1 cellular context compared by ENCODE assay signal in genomic region chr11:66195867-66196266, GRCh38.
A peak's percentile ranks its signal among the peaks of the same experiment; 100 is the strongest.
TF ChIP-seq lines count a peak whose summit lies in the region.

No MANE protein-coding gene starts in this region.

TF ChIP-seq in HepG2, 621 proteins besides CTCF, POLR2A, EP300 and RAD21 (continued from another document and continues in another):
- peak; percentile 34; the same call in 1 of the 2 replicates for TF ChIP-seq HDAC2 (CRISPR knock-in tag; IDR thresholded peaks at IDR 0.05)
- TF ChIP-seq, protein P1, sequence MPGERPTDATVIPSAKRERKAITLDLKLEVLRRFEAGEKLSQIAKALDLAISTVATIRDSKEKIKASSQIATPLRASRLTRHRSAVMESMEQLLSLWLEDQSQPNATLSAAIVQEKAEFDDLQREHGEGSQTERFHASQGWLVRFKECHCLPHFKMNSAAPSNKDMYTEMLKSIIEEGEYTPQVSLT (CRISPR knock-in tag; IDR thresholded peaks at IDR 0.05; ENCODE audit: borderline replicate concordance, low read depth): no peak
- TF ChIP-seq, protein P2, sequence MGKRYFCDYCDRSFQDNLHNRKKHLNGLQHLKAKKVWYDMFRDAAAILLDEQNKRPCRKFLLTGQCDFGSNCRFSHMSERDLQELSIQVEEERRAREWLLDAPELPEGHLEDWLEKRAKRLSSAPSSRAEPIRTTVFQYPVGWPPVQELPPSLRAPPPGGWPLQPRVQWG (CRISPR knock-in tag; IDR thresholded peaks at IDR 0.05; ENCODE audit: borderline replicate concordance, low read depth): no peak
- 0 out of 4 replicates have a peak, but pooled peaks of 1 of the 2 experiments have one; percentile 21 for TF ChIP-seq NR2F1 (CRISPR knock-in tag; IDR thresholded peaks at IDR 0.05)
- TF ChIP-seq NFKBIZ (CRISPR knock-in tag; IDR thresholded peaks at IDR 0.05): no peak
- no peak for TF ChIP-seq SMAD1 (CRISPR knock-in tag; IDR thresholded peaks at IDR 0.05; ENCODE audit: borderline replicate concordance, low read depth)
- TF ChIP-seq HMG20A (CRISPR knock-in tag; IDR thresholded peaks at IDR 0.05; ENCODE audit: borderline replicate concordance): peak; percentile 23; the same call in 1 of the 2 replicates
- no peak for TF ChIP-seq SALL2 (CRISPR knock-in tag; IDR thresholded peaks at IDR 0.05)
- no peak for TF ChIP-seq ELF4 (CRISPR knock-in tag; IDR thresholded peaks at IDR 0.05; ENCODE audit: borderline replicate concordance)
- TF ChIP-seq NR1H2 (CRISPR knock-in tag; IDR thresholded peaks at IDR 0.05; ENCODE audit: borderline replicate concordance, low read depth): no peak
- TF ChIP-seq GPBP1L1 (CRISPR knock-in tag; IDR thresholded peaks at IDR 0.05): no peak
- TF ChIP-seq GTF2F1 (IDR thresholded peaks at IDR 0.05; ENCODE audit: low read length): no peak
- no peak for TF ChIP-seq MIER2 (CRISPR knock-in tag; IDR thresholded peaks at IDR 0.05)
- no peak for TF ChIP-seq ZNF33B (CRISPR knock-in tag; IDR thresholded peaks at IDR 0.05)
- no peak for TF ChIP-seq ZFP36 (IDR thresholded peaks at IDR 0.05; ENCODE audit: borderline replicate concordance, low read depth, low read length, partially characterized antibody)
- no peak for TF ChIP-seq ZNF142 (CRISPR knock-in tag; IDR thresholded peaks at IDR 0.05)
- no peak for TF ChIP-seq RFXANK (CRISPR knock-in tag; IDR thresholded peaks at IDR 0.05)
- TF ChIP-seq SP1 (IDR thresholded peaks at IDR 0.05): no peak
- no peak for TF ChIP-seq SP1 (CRISPR knock-in tag; IDR thresholded peaks at IDR 0.05)
- TF ChIP-seq, protein P3, sequence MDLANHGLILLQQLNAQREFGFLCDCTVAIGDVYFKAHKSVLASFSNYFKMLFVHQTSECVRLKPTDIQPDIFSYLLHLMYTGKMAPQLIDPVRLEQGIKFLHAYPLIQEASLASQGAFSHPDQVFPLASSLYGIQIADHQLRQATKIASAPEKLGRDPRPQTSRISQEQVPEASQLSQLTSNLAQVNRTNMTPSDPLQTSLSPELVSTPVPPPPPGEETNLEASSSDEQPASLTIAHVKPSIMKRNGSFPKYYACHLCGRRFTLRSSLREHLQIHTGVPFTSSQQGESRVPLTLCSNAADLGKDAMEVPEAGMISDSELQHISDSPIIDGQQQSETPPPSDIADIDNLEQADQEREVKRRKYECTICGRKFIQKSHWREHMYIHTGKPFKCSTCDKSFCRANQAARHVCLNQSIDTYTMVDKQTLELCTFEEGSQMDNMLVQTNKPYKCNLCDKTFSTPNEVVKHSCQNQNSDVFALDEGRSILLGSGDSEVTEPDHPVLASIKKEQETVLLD (CRISPR knock-in tag; IDR thresholded peaks at IDR 0.05; ENCODE audit: low read depth): no peak
- TF ChIP-seq PPARG (CRISPR knock-in tag; conservative IDR thresholded peaks at IDR 0.05): no peak
- no peak for TF ChIP-seq NAIF1 (CRISPR knock-in tag; IDR thresholded peaks at IDR 0.05; ENCODE audit: borderline replicate concordance)
- TF ChIP-seq, protein P4, sequence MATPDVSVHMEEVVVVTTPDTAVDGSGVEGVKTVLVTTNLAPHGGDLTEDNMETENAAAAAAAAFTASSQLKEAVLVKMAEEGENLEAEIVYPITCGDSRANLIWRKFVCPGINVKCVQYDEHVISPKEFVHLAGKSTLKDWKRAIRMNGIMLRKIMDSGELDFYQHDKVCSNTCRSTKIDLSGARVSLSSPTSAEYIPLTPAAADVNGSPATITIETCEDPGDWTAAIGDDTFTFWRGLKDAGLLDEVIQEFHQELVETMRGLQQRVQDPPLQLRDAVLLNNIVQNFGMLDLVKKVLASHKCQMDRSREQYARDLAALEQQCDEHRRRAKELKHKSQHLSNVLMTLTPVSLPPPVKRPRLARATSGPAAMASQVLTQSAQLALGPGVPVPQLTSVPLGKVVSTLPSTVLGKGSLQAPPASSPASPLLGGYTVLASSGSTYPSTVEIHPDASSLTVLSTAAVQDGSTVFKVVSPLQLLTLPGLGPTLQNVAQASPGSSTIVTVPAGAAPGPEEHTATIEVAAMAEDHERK (CRISPR knock-in tag; IDR thresholded peaks at IDR 0.05; ENCODE audit: low read depth): no peak
- TF ChIP-seq LCORL (IDR thresholded peaks at IDR 0.05): no peak
- TF ChIP-seq LCORL (CRISPR knock-in tag; IDR thresholded peaks at IDR 0.05): no peak
- TF ChIP-seq ZNF652 (CRISPR knock-in tag; IDR thresholded peaks at IDR 0.05; ENCODE audit: borderline replicate concordance, low read depth): no peak
- no peak for TF ChIP-seq PHF8 (CRISPR knock-in tag; IDR thresholded peaks at IDR 0.05)
- TF ChIP-seq TAF1 (CRISPR knock-in tag; IDR thresholded peaks at IDR 0.05): no peak
- TF ChIP-seq HMGA1 (CRISPR knock-in tag; conservative IDR thresholded peaks at IDR 0.05): no peak
- no peak for TF ChIP-seq ZNF879 (CRISPR knock-in tag; IDR thresholded peaks at IDR 0.05)
- TF ChIP-seq SRSF1 (optimal IDR thresholded peaks at IDR 0.05; ENCODE audit: low read depth, low read length): no peak
- TF ChIP-seq NKX3-1 (CRISPR knock-in tag; IDR thresholded peaks at IDR 0.05): no peak
- no peak for TF ChIP-seq PHB2 (IDR thresholded peaks at IDR 0.05; ENCODE audit: partially characterized antibody)
- TF ChIP-seq POLR2G (IDR thresholded peaks at IDR 0.05; ENCODE audit: low read depth, low read length): no peak
- TF ChIP-seq ZNF460 (CRISPR knock-in tag; IDR thresholded peaks at IDR 0.05; ENCODE audit: borderline replicate concordance): no peak
- no peak for TF ChIP-seq SIN3A (IDR thresholded peaks at IDR 0.05; ENCODE audit: borderline replicate concordance, low read depth, low read length)
- TF ChIP-seq, protein P5, sequence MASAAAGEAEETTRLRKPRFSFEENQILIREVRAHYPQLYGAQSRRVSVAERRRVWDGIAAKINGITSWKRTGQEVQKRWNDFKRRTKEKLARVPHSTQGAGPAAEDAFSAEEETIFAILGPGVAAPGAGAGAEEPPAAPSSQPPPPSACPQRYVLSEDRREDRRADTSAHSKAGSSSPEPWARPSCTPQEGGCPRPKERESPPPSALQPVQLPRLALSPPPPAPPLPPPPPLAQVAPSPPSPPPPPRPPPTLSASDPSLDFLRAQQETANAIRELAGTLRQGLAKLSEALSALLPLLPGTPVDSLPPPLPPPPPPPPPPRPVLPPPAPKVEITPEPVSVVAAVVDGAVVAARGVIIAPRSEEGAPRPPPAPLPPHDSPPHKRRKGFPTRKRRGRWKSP (CRISPR knock-in tag; IDR thresholded peaks at IDR 0.05): no peak
- no peak for TF ChIP-seq TOPORS (CRISPR knock-in tag; IDR thresholded peaks at IDR 0.05)
- no peak for TF ChIP-seq ZNF780A (CRISPR knock-in tag; IDR thresholded peaks at IDR 0.05)
- TF ChIP-seq REL (CRISPR knock-in tag; conservative IDR thresholded peaks at IDR 0.05): no peak
- no peak for TF ChIP-seq PCBP2 (optimal IDR thresholded peaks at IDR 0.05; ENCODE audit: low read depth, low read length, poor library complexity, severe bottlenecking)
- TF ChIP-seq PHF21A (CRISPR knock-in tag; IDR thresholded peaks at IDR 0.05): no peak; the same call in 1 of the 2 replicates
- no peak for TF ChIP-seq ZMYM4 (CRISPR knock-in tag; IDR thresholded peaks at IDR 0.05)
- TF ChIP-seq ZNF841 (CRISPR knock-in tag; IDR thresholded peaks at IDR 0.05; ENCODE audit: borderline replicate concordance): no peak
- no peak for TF ChIP-seq SNAPC2 (CRISPR knock-in tag; IDR thresholded peaks at IDR 0.05)
- TF ChIP-seq EHMT2 (IDR thresholded peaks at IDR 0.05; ENCODE audit: borderline replicate concordance, low read depth, low read length): no peak
- TF ChIP-seq IKZF1 (IDR thresholded peaks at IDR 0.05): no peak
- TF ChIP-seq, protein P6, sequence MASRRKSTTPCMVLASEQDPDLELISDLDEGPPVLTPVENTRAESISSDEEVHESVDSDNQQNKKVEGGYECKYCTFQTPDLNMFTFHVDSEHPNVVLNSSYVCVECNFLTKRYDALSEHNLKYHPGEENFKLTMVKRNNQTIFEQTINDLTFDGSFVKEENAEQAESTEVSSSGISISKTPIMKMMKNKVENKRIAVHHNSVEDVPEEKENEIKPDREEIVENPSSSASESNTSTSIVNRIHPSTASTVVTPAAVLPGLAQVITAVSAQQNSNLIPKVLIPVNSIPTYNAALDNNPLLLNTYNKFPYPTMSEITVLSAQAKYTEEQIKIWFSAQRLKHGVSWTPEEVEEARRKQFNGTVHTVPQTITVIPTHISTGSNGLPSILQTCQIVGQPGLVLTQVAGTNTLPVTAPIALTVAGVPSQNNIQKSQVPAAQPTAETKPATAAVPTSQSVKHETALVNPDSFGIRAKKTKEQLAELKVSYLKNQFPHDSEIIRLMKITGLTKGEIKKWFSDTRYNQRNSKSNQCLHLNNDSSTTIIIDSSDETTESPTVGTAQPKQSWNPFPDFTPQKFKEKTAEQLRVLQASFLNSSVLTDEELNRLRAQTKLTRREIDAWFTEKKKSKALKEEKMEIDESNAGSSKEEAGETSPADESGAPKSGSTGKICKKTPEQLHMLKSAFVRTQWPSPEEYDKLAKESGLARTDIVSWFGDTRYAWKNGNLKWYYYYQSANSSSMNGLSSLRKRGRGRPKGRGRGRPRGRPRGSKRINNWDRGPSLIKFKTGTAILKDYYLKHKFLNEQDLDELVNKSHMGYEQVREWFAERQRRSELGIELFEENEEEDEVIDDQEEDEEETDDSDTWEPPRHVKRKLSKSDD (CRISPR knock-in tag; IDR thresholded peaks at IDR 0.05; ENCODE audit: low read depth): no peak
- TF ChIP-seq ZNF552 (CRISPR knock-in tag; IDR thresholded peaks at IDR 0.05; ENCODE audit: borderline replicate concordance): no peak
- TF ChIP-seq HNRNPL (IDR thresholded peaks at IDR 0.05; ENCODE audit: low read depth, low read length): 0 out of 2 replicates have a peak, but pooled peaks have one; percentile 38
- TF ChIP-seq ARNT (IDR thresholded peaks at IDR 0.05): no peak
- TF ChIP-seq ZNF550 (CRISPR knock-in tag; IDR thresholded peaks at IDR 0.05; ENCODE audit: borderline replicate concordance): no peak
- peak; percentile 22; the same call in 1 of the 2 replicates for TF ChIP-seq NCOA2 (CRISPR knock-in tag; IDR thresholded peaks at IDR 0.05)
- TF ChIP-seq GTF3A (CRISPR knock-in tag; conservative IDR thresholded peaks at IDR 0.05): no peak
- TF ChIP-seq, protein P7, sequence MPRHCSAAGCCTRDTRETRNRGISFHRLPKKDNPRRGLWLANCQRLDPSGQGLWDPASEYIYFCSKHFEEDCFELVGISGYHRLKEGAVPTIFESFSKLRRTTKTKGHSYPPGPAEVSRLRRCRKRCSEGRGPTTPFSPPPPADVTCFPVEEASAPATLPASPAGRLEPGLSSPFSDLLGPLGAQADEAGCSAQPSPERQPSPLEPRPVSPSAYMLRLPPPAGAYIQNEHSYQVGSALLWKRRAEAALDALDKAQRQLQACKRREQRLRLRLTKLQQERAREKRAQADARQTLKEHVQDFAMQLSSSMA (CRISPR knock-in tag; IDR thresholded peaks at IDR 0.05): no peak
- TF ChIP-seq SOX13 (IDR thresholded peaks at IDR 0.05): no peak
- peak in 1 of 2 experiments; percentile 83; a peak in 2 of 4 replicates for TF ChIP-seq SOX13 (CRISPR knock-in tag; conservative IDR thresholded peaks at IDR 0.05 in 1 of 2, IDR thresholded peaks at IDR 0.05 in 1 of 2)
- no peak for TF ChIP-seq SMARCE1 (IDR thresholded peaks at IDR 0.05; ENCODE audit: borderline replicate concordance)
- no peak for TF ChIP-seq POLR2AphosphoS2 (IDR thresholded peaks at IDR 0.05; ENCODE audit: low read depth, low read length)
- TF ChIP-seq KAT7 (CRISPR knock-in tag; IDR thresholded peaks at IDR 0.05; ENCODE audit: borderline replicate concordance): no peak
- no peak for TF ChIP-seq ASH2L (IDR thresholded peaks at IDR 0.05; ENCODE audit: insufficient read length, low read depth, low read length)
- TF ChIP-seq AHR (CRISPR knock-in tag; IDR thresholded peaks at IDR 0.05): no peak
- no peak for TF ChIP-seq ZNF572 (CRISPR knock-in tag; IDR thresholded peaks at IDR 0.05)
- TF ChIP-seq ZNF781 (CRISPR knock-in tag; IDR thresholded peaks at IDR 0.05; ENCODE audit: borderline replicate concordance, not compliant biosample characterization): no peak
